In genomic region chr16:1398351-1398750, GRCh38 we compare ENCODE assay signal across 24 cellular contexts. TPM values are rescaled to one million over a fixed set of nuclear protein-coding genes. Genes with fewer than 3 reads are reported as not detected.
DNase-seq lines count a peak whose midpoint lies in the region; ATAC-seq and TF ChIP-seq lines count a peak whose summit lies in the region.
"Had no signal": no experiment of that assay in that cellular context is flagged by ENCODE, and none has a peak within 500 bp of the region (broad histone marks: within the 10 kb centered on the region; RNA-seq: fewer than 3 reads in every experiment).

No MANE protein-coding gene starts in this region.

- H3K36me3 Mint-ChIP-seq in activated T-cell treated with anti-CD3 and anti-CD28 coated beads, Interleukin-2, amount 50 U/mL, for 72 hours (ENCODE audit: insufficient read depth in 2 of 2), result peaks cover 0 to 7% of the 10 kb centered on the region in 2 donors
- peaks cover 47% of the 10 kb centered on the region for H3K36me3 Mint-ChIP-seq in central memory CD8-positive, alpha-beta T cell (ENCODE audit: insufficient read depth)
- no peaks in the 10 kb centered on the region for H3K36me3 Mint-ChIP-seq in neural crest cell (ENCODE audit: low read depth)

- H3K27me3 Mint-ChIP-seq in activated T-cell treated with anti-CD3 and anti-CD28 coated beads, Interleukin-2, amount 50 U/mL, for 72 hours (ENCODE audit: low read depth), result no peaks in the 10 kb centered on the region
- H3K27me3 Mint-ChIP-seq in central memory CD8-positive, alpha-beta T cell, result no peaks in the 10 kb centered on the region
- H3K27me3 Mint-ChIP-seq in neural crest cell (ENCODE audit: low read depth), result no peaks in the 10 kb centered on the region
- H3K27me3 Mint-ChIP-seq: CD4-positive, CD25-positive, alpha-beta regulatory T cell had no signal

- H3K4me3 ChIP-seq in BLaER1 treated with 17β-estradiol and CSF1 and Interleukin-3, amounts not matched to agents 10 nM and 100 nM, result no peak overlapping the region; a peak in 1 of 20 replicates
- H3K4me3 ChIP-seq in dorsolateral prefrontal cortex, result no peak overlapping the region
- H3K4me3 ChIP-seq: A549, GM12878, GM23248 had no signal

- peaks cover 8 to 57% (median 27%) of the 10 kb centered on the region in 11 experiments; a peak in 15 of 22 replicates for H4K20me1 ChIP-seq in BLaER1 treated with 17β-estradiol and CSF1 and Interleukin-3, amounts not matched to agents 10 nM and 100 nM

- no peaks in the 10 kb centered on the region for H3K4me1 Mint-ChIP-seq in activated T-cell treated with anti-CD3 and anti-CD28 coated beads, Interleukin-2, amount 50 U/mL, for 72 hours (ENCODE audit: low read depth)
- peaks cover 11% of the 10 kb centered on the region for H3K4me1 Mint-ChIP-seq in central memory CD8-positive, alpha-beta T cell
- H3K4me1 Mint-ChIP-seq in neural crest cell, result no peaks in the 10 kb centered on the region

- H3K9ac ChIP-seq in BLaER1 treated with 17β-estradiol and CSF1 and Interleukin-3, amounts not matched to agents 10 nM and 100 nM, result peak overlapping the region in 6 of 11 experiments; percentile 9 to 71 (median 20); a peak in 5 of 22 replicates
- H3K9ac ChIP-seq: GM23248 had no signal

- no peaks in the 10 kb centered on the region for H3K9me3 Mint-ChIP-seq in activated T-cell treated with anti-CD3 and anti-CD28 coated beads, Interleukin-2, amount 50 U/mL, for 72 hours
- no peaks in the 10 kb centered on the region for H3K9me3 Mint-ChIP-seq in central memory CD8-positive, alpha-beta T cell
- no peaks in the 10 kb centered on the region for H3K9me3 Mint-ChIP-seq in neural crest cell
- H3K9me3 Mint-ChIP-seq: CD8-positive, alpha-beta memory T cell had no signal

- peaks cover 0 to 28% (median 17%) of the 10 kb centered on the region in 10 experiments; a peak in 13 of 20 replicates for H3K4me1 ChIP-seq in BLaER1 treated with 17β-estradiol and CSF1 and Interleukin-3, amounts not matched to agents 10 nM and 100 nM
- H3K4me1 ChIP-seq: A549, BE2C had no signal

- peak overlapping the region; percentile 31 for H3K27ac Mint-ChIP-seq in activated T-cell treated with anti-CD3 and anti-CD28 coated beads, Interleukin-2, amount 50 U/mL, for 72 hours
- peak overlapping the region; percentile 44 for H3K27ac Mint-ChIP-seq in central memory CD8-positive, alpha-beta T cell (ENCODE audit: low read depth)
- H3K27ac Mint-ChIP-seq in neural crest cell (ENCODE audit: unreplicated experiment), result peak overlapping the region; percentile 50
- H3K27ac Mint-ChIP-seq: CD8-positive, alpha-beta memory T cell had no signal

- H3K27ac ChIP-seq in BLaER1 treated with 17β-estradiol and CSF1 and Interleukin-3, amounts not matched to agents 10 nM and 100 nM, result no peak overlapping the region
- H3K27ac ChIP-seq in dorsolateral prefrontal cortex, result no peak overlapping the region
- H3K27ac ChIP-seq: A549, C4-2B, GM23248 had no signal

- TF ChIP-seq CTCF in neural crest cell (conservative IDR thresholded peaks at IDR 0.05) (no peak), dorsolateral prefrontal cortex (IDR thresholded peaks at IDR 0.05 in 54 of 56, conservative IDR thresholded peaks at IDR 0.05 in 2 of 56; ENCODE audit: low read depth in 1 of 56, partially characterized antibody in 56 of 56) (no peak)

- H3K9me3 ChIP-seq in BLaER1 treated with 17β-estradiol and CSF1 and Interleukin-3, amounts not matched to agents 10 nM and 100 nM (replicated peaks in 1 of 11), result no peaks in the 10 kb centered on the region
- H3K9me3 ChIP-seq: A549, BE2C had no signal

- DNase-seq in activated T-cell treated with anti-CD3 and anti-CD28 coated beads, Interleukin-2, amount 50 U/mL, for 72 hours, result no peak
- DNase-seq in activated T-cell treated with anti-CD3 and anti-CD28 coated beads for 4 hours, result no peak
- DNase-seq in central memory CD8-positive, alpha-beta T cell (ENCODE audit: low spot score in 2 of 2), result no peak
- no peak for DNase-seq in neural crest cell (ENCODE audit: low read depth, low spot score)
- no peak for DNase-seq in dorsolateral prefrontal cortex
- no peak for DNase-seq in activated CD8-positive, alpha-beta memory T cell treated with anti-CD3 and anti-CD28 coated beads, Interleukin-2, amount 50 U/mL, for 4 hours
- DNase-seq: 8988T; ACHN; AML-193; BE2C; CD4-positive, CD25-positive, alpha-beta regulatory T cell; CD8-positive, alpha-beta memory T cell; DMS 273 treated with DMSO at 0.1 percent for 48 hours; DMS79; EL; GDM1; GM23248; HCEC 1CT had no signal

- H3K4me2 ChIP-seq in BLaER1 treated with 17β-estradiol and CSF1 and Interleukin-3, amounts not matched to agents 10 nM and 100 nM, result peak overlapping the region in 5 of 11 experiments; percentile 24 to 56 (median 36); a peak in 9 of 22 replicates
- H3K4me2 ChIP-seq: A549 had no signal

- no peak for ATAC-seq in activated T-cell treated with anti-CD3 and anti-CD28 coated beads, Interleukin-2, amount 50 U/mL, for 72 hours (replicated peaks in 1 of 2)
- ATAC-seq in central memory CD8-positive, alpha-beta T cell (replicated peaks; ENCODE audit: extremely low read depth, poor library complexity, severe bottlenecking), result no peak
- ATAC-seq: A549, GM12878 had no signal

- no peak overlapping the region for H3K4me3 Mint-ChIP-seq in activated T-cell treated with anti-CD3 and anti-CD28 coated beads, Interleukin-2, amount 50 U/mL, for 72 hours
- no peak overlapping the region for H3K4me3 Mint-ChIP-seq in central memory CD8-positive, alpha-beta T cell
- H3K4me3 Mint-ChIP-seq in neural crest cell, result no peak overlapping the region
- H3K4me3 Mint-ChIP-seq: CD8-positive, alpha-beta memory T cell had no signal

- intact Hi-C loops in dorsolateral prefrontal cortex (cut with DNase I), result no loop called here

- H3K36me3 ChIP-seq in BLaER1 treated with 17β-estradiol and CSF1 and Interleukin-3, amounts not matched to agents 10 nM and 100 nM, result peaks cover 68 to 93% (median 82%) of the 10 kb centered on the region in 11 experiments

- no peaks in the 10 kb centered on the region for H3K27me3 ChIP-seq in BLaER1 treated with 17β-estradiol and CSF1 and Interleukin-3, amounts not matched to agents 10 nM and 100 nM
- no peaks in the 10 kb centered on the region for H3K27me3 ChIP-seq in dorsolateral prefrontal cortex
- H3K27me3 ChIP-seq: BE2C had no signal

RNA-seq across cellular contexts. Expression of gene UNKL, which starts 16.2 kb away (rescaled TPM):
- total RNA-seq in activated T-cell treated with anti-CD3 and anti-CD28 coated beads, Interleukin-2, amount 50 U/mL, for 72 hours, result 10 to 100 TPM; 51.1 to 69.5 TPM
- total RNA-seq in neural crest cell (18.6 and 26.2 TPM in 2 replicates), dorsolateral prefrontal cortex (10 to 100 TPM; 25.4 to 69.9 (median 43.8) TPM)

RNA-seq across cellular contexts. Expression of gene UQCC4, which starts 22.2 kb away (rescaled TPM):
- 10 to 100 TPM; 14.5 to 17.9 TPM for total RNA-seq in activated T-cell treated with anti-CD3 and anti-CD28 coated beads, Interleukin-2, amount 50 U/mL, for 72 hours
- total RNA-seq in neural crest cell, result 17.1 and 17.8 TPM in 2 replicates
- total RNA-seq in dorsolateral prefrontal cortex, result 10 to 100 TPM in 99 of 120 experiments, 1 to 10 TPM in 21; 6.3 to 19.7 (median 12.3) TPM

RNA-seq across cellular contexts. Expression of gene PERCC1, which starts 32.5 kb away (rescaled TPM):
- total RNA-seq in activated T-cell treated with anti-CD3 and anti-CD28 coated beads, Interleukin-2, amount 50 U/mL, for 72 hours, result under 1 TPM in 1 of 2 donors, not detected in 1; 0.81 TPM
- not detected in 2 replicates for total RNA-seq in neural crest cell
- under 1 TPM in 2 of 120 experiments, not detected in 118; 0.58 to 0.76 TPM for total RNA-seq in dorsolateral prefrontal cortex
- total RNA-seq: CD4-positive, CD25-positive, alpha-beta regulatory T cell; GM12878; GM23248; H1; H7 had no signal

RNA-seq across cellular contexts. Expression of gene CCDC154, which starts 46.0 kb away (rescaled TPM):
- 1 to 10 TPM; 2.7 to 3.4 TPM for total RNA-seq in activated T-cell treated with anti-CD3 and anti-CD28 coated beads, Interleukin-2, amount 50 U/mL, for 72 hours
- total RNA-seq in neural crest cell, result 1.2 and 1.9 TPM in 2 replicates
- total RNA-seq in dorsolateral prefrontal cortex, result 10 to 100 TPM in 7 of 120 experiments, 1 to 10 TPM in 113; 1.0 to 15.2 (median 5.1) TPM
- total RNA-seq: GM23248, H7 had no signal

RNA-seq across cellular contexts. Expression of gene GNPTG, which starts 46.6 kb away (rescaled TPM):
- 10 to 100 TPM; 22.1 to 23.8 TPM for total RNA-seq in activated T-cell treated with anti-CD3 and anti-CD28 coated beads, Interleukin-2, amount 50 U/mL, for 72 hours
- 32.8 and 38.3 TPM in 2 replicates for total RNA-seq in neural crest cell
- 100 to 1,000 TPM in 112 of 120 experiments, 10 to 100 TPM in 8; 85.9 to 151 (median 118) TPM for total RNA-seq in dorsolateral prefrontal cortex
